17 cellular contexts compared by ENCODE assay signal in the genomic region with DNA sequence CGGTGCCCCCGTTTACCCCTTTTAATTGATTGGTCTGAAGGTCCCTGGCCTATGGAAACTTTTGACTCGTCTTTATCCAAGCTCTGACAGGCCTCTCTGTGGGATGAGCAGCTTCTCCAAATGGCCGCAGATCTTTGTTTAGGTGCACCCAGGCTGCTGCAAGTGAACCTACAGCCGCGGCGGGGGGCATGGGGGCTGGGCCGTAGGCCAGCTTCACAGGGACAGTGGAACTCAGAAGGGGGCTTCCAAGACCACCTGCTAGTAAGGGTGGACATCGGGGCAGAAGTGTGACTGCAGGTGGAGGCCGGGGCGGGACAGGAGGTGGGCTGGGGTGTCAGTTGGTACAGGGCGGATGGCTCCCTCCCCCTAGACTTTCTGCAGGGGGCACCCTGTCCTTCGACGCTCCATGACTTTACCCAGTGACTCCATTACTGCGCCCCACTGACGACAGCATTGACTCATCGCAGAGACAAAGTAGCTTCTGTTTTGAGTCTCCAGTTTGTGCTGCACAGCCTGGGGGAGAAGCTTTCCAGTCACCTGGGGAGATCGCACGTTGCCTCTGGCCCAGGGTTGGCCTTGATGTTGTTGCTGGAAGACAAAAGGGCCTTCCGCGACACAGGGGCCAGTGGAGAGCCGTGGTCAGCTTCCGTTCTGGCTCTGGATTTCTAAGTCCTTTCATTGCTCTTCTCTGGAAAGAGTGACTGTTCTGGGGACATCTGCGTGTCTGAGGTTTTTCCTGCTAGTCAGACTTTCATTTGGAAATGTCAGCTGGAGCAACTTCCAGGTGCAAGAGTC.
A peak's percentile ranks its signal among the peaks of the same experiment; 100 is the strongest.
DNase-seq lines count a peak whose midpoint lies in the region; ATAC-seq and TF ChIP-seq lines count a peak whose summit lies in the region.
"Had no signal": no experiment of that assay in that cellular context is flagged by ENCODE, and none has a peak within 500 bp of the region (broad histone marks: within the 10 kb centered on the region; RNA-seq: fewer than 3 reads in every experiment).

No MANE protein-coding gene starts in this region.

- no peak overlapping the region for H2BK120ac ChIP-seq in trophoblast cell (ENCODE audit: insufficient read depth, low read length, poor library complexity)

- no peak overlapping the region for H3K14ac ChIP-seq in trophoblast cell (ENCODE audit: low read length)

- no peaks in the 10 kb centered on the region for H3F3A ChIP-seq in SK-N-SH (replicated peaks; ENCODE audit: insufficient read depth)

- 76% methylated on average over 22 of the region's 24 CpGs for WGBS in SK-N-SH (ENCODE audit: low lambda C conversion rate)
- no CpG with 5 or more reads among the region's 24 CpGs for WGBS in trophoblast cell (ENCODE audit: extremely low coverage, insufficient coverage, insufficient read length)

- ATAC-seq in SK-N-SH treated with all-trans-retinoic acid at 6 μM for 48 hours, result no peak
- ATAC-seq: GM23338, HepG2 had no signal

- no peaks in the 10 kb centered on the region for H3K27me3 ChIP-seq in SK-N-SH (ENCODE audit: insufficient read depth)
- no peaks in the 10 kb centered on the region for H3K27me3 ChIP-seq in trophoblast cell (ENCODE audit: insufficient read depth, low read length)
- H3K27me3 ChIP-seq: BLaER1 had no signal

- TF ChIP-seq EP300 in SK-N-SH (IDR thresholded peaks at IDR 0.05; ENCODE audit: borderline replicate concordance in 1 of 2, low read depth in 1 of 2, low read length in 1 of 2), result no peak

- no peak for TF ChIP-seq RAD21 in SK-N-SH (IDR thresholded peaks at IDR 0.05; ENCODE audit: low read length)

- H3K4me3 ChIP-seq in SK-N-SH (ENCODE audit: low read depth in 2 of 2, low read length in 1 of 2) (no peak overlapping the region), trophoblast cell (ENCODE audit: low read depth, low read length) (no peak overlapping the region)
- H3K4me3 ChIP-seq: BLaER1, GM23338 had no signal

- H3K4me3 Mint-ChIP-seq in chondrocyte (ENCODE audit: unreplicated experiment), result no peak overlapping the region
- H3K4me3 Mint-ChIP-seq in HFFc6, result no peak overlapping the region
- H3K4me3 Mint-ChIP-seq: CD8-positive, alpha-beta memory T cell; GM23338 had no signal

- no peaks in the 10 kb centered on the region for H3K36me3 ChIP-seq in SK-N-SH (replicated peaks in 1 of 2; ENCODE audit: control insufficient read depth in 1 of 2, insufficient read depth in 2 of 2, low read length in 1 of 2)
- H3K36me3 ChIP-seq in trophoblast cell (ENCODE audit: control insufficient read depth in 1 of 2, insufficient read depth in 2 of 2, low read length in 2 of 2), result no peaks in the 10 kb centered on the region
- H3K36me3 ChIP-seq: BLaER1 had no signal

- H3K27ac Mint-ChIP-seq in chondrocyte (ENCODE audit: unreplicated experiment) (no peak overlapping the region), HFFc6 (no peak overlapping the region)
- H3K27ac Mint-ChIP-seq: GM23338 had no signal

- no peaks in the 10 kb centered on the region for H3K9me2 ChIP-seq in SK-N-SH

- H3K4me1 ChIP-seq in SK-N-SH (ENCODE audit: control insufficient read depth in 1 of 2, insufficient read depth in 2 of 2, low read depth in 1 of 2, low read length in 1 of 2) (no peaks in the 10 kb centered on the region; a peak in 1 of 4 replicates), trophoblast cell (ENCODE audit: control insufficient read depth in 1 of 2, insufficient read depth in 2 of 2, low read length in 2 of 2) (peaks cover 5 to 15% of the 10 kb centered on the region in 2 experiments)

- H3K9ac ChIP-seq in SK-N-SH, result no peak overlapping the region
- H3K9ac ChIP-seq in trophoblast cell (ENCODE audit: low read length), result no peak overlapping the region
- H3K9ac ChIP-seq: BLaER1 had no signal

- H3K27ac ChIP-seq in SK-N-SH (ENCODE audit: low read depth in 2 of 2, low read length in 1 of 2) (no peak overlapping the region), trophoblast cell (ENCODE audit: low read depth, low read length) (peak overlapping the region; percentile 2)
- H3K27ac ChIP-seq: BLaER1 had no signal

- no peaks in the 10 kb centered on the region for H4K20me1 ChIP-seq in SK-N-SH (ENCODE audit: insufficient read depth)
- H4K20me1 ChIP-seq: BLaER1 had no signal

- CTCF ChIA-PET in SK-N-SH (lab: Yijun Ruan, JAX), result interaction anchor here (1.2 kb wide), 2 partner anchors 10 to 17 kb away, joined by 3 to 4 read pairs; no protein-coding TSS in a partner anchor

- TF ChIP-seq CTCF in SK-N-SH (IDR thresholded peaks at IDR 0.05) (no peak), chondrocyte (IDR thresholded peaks at IDR 0.05) (no peak), HFFc6 (IDR thresholded peaks at IDR 0.05) (no peak)

- H3K4me2 ChIP-seq in SK-N-SH (no peak overlapping the region), trophoblast cell (ENCODE audit: low read length) (no peak overlapping the region)
- H3K4me2 ChIP-seq: BLaER1, GM23338 had no signal

- no peaks in the 10 kb centered on the region for H3K79me1 ChIP-seq in trophoblast cell (ENCODE audit: low read length)

- H2AFZ ChIP-seq in SK-N-SH (ENCODE audit: low read depth) (no peak overlapping the region), trophoblast cell (ENCODE audit: insufficient read depth, low read length, poor library complexity) (no peak overlapping the region)
- H2AFZ ChIP-seq: GM23338 had no signal

- H3K4me1 Mint-ChIP-seq in chondrocyte (ENCODE audit: low read depth) (peaks cover 14% of the 10 kb centered on the region), HFFc6 (ENCODE audit: low read depth) (no peaks in the 10 kb centered on the region)
- H3K4me1 Mint-ChIP-seq: CD8-positive, alpha-beta memory T cell had no signal

- no peak overlapping the region for H2BK5ac ChIP-seq in trophoblast cell (ENCODE audit: low read depth, low read length, poor library complexity)

- H4K12ac ChIP-seq in trophoblast cell (ENCODE audit: low read depth, low read length), result no peak overlapping the region

- H3K18ac ChIP-seq in trophoblast cell (ENCODE audit: low read length), result no peak overlapping the region

- POLR2A ChIA-PET in SK-N-SH (lab: Yijun Ruan, JAX), result no interaction called here

- H3K27me3 Mint-ChIP-seq in chondrocyte (ENCODE audit: low read depth) (no peaks in the 10 kb centered on the region), HFFc6 (ENCODE audit: insufficient read depth) (no peaks in the 10 kb centered on the region; the same call in none of the 2 replicates)
- H3K27me3 Mint-ChIP-seq: CD8-positive, alpha-beta memory T cell had no signal

- peak; percentile 26 for DNase-seq in SK-N-SH
- peak; percentile 17 for DNase-seq in dermis blood vessel endothelial cell
- no peak for DNase-seq in trophoblast cell
- DNase-seq in NCI-H1694 treated with DMSO at 0.1 percent for 48 hours (lab: John Stamatoyannopoulos, UW), result no peak
- no peak for DNase-seq in chondrocyte (ENCODE audit: low spot score)
- no peak for DNase-seq in HFFc6
- DNase-seq: 8988T; AML-193; Caco-2; CD8-positive, alpha-beta memory T cell; DND-41; GDM1; H7 had no signal

- H3K36me3 Mint-ChIP-seq in chondrocyte (ENCODE audit: low read depth) (no peaks in the 10 kb centered on the region), HFFc6 (ENCODE audit: low read depth) (0 out of 2 replicates have a peak, but pooled peaks cover 5% of the 10 kb centered on the region)
- H3K36me3 Mint-ChIP-seq: CD8-positive, alpha-beta memory T cell had no signal

- H3K79me2 ChIP-seq in SK-N-SH (ENCODE audit: insufficient read depth) (no peaks in the 10 kb centered on the region), trophoblast cell (ENCODE audit: control insufficient read depth, insufficient read depth, low read length, poor library complexity) (no peaks in the 10 kb centered on the region)

- peak overlapping the region; percentile 45 for H4K91ac ChIP-seq in trophoblast cell (ENCODE audit: low read depth, low read length)

- H3K9me3 ChIP-seq in SK-N-SH (no peaks in the 10 kb centered on the region), trophoblast cell (ENCODE audit: insufficient read depth, low read depth, low read length) (peaks cover 4% of the 10 kb centered on the region)
- H3K9me3 ChIP-seq: BLaER1, Caco-2 had no signal

- peak overlapping the region; percentile 15 for H2BK12ac ChIP-seq in trophoblast cell (ENCODE audit: low read length)

- H3K23ac ChIP-seq in trophoblast cell (ENCODE audit: low read length), result no peak overlapping the region

- no peak overlapping the region for H2AK5ac ChIP-seq in trophoblast cell (ENCODE audit: low read length)

- H3K4ac ChIP-seq in trophoblast cell (ENCODE audit: low read depth, low read length), result no peak overlapping the region

- H3K9me3 Mint-ChIP-seq in chondrocyte (ENCODE audit: low read depth), result no peaks in the 10 kb centered on the region
- H3K9me3 Mint-ChIP-seq in HFFc6, result peaks cover 54% of the 10 kb centered on the region
- H3K9me3 Mint-ChIP-seq: CD8-positive, alpha-beta memory T cell; GM23338 had no signal

- no peak overlapping the region for H4K8ac ChIP-seq in trophoblast cell (ENCODE audit: low read depth, low read length)

TF ChIP-seq in SK-N-SH, 30 proteins besides CTCF, POLR2A, EP300 and RAD21 (continues in another document):
- TF ChIP-seq RCOR1 (IDR thresholded peaks at IDR 0.05; ENCODE audit: low read length), result no peak
- TF ChIP-seq EZH2phosphoT487 (IDR thresholded peaks at IDR 0.05; ENCODE audit: borderline replicate concordance, low read depth), result no peak
- no peak for TF ChIP-seq TEAD4 (IDR thresholded peaks at IDR 0.05; ENCODE audit: borderline replicate concordance, insufficient read depth)
- no peak for TF ChIP-seq FOXJ3 (CRISPR knock-in tag; IDR thresholded peaks at IDR 0.05)
- no peak for TF ChIP-seq CHD2 (IDR thresholded peaks at IDR 0.05; ENCODE audit: low read length, partially characterized antibody)
- TF ChIP-seq TAF1 (IDR thresholded peaks at IDR 0.05; ENCODE audit: borderline replicate concordance, low read depth, low read length), result no peak
- no peak for TF ChIP-seq JUND (IDR thresholded peaks at IDR 0.05)
- no peak for TF ChIP-seq FOXM1 (IDR thresholded peaks at IDR 0.05; ENCODE audit: low read depth)
- TF ChIP-seq MEF2A (IDR thresholded peaks at IDR 0.05; ENCODE audit: borderline replicate concordance, low read depth), result no peak
- TF ChIP-seq YY1 (IDR thresholded peaks at IDR 0.05; ENCODE audit: low read depth), result no peak

TF ChIP-seq in SK-N-SH treated with all-trans-retinoic acid at 6 μM for 48 hours, 23 proteins besides CTCF, POLR2A, EP300 and RAD21 (continues in another document):
- TF ChIP-seq, protein P1, sequence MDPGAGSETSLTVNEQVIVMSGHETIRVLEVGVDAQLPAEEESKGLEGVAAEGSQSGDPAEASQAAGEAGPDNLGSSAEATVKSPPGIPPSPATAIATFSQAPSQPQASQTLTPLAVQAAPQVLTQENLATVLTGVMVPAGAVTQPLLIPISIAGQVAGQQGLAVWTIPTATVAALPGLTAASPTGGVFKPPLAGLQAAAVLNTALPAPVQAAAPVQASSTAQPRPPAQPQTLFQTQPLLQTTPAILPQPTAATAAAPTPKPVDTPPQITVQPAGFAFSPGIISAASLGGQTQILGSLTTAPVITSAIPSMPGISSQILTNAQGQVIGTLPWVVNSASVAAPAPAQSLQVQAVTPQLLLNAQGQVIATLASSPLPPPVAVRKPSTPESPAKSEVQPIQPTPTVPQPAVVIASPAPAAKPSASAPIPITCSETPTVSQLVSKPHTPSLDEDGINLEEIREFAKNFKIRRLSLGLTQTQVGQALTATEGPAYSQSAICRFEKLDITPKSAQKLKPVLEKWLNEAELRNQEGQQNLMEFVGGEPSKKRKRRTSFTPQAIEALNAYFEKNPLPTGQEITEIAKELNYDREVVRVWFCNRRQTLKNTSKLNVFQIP (CRISPR knock-in tag; IDR thresholded peaks at IDR 0.05; ENCODE audit: borderline replicate concordance, low read depth), result no peak
- TF ChIP-seq PPARA (CRISPR knock-in tag; IDR thresholded peaks at IDR 0.05; ENCODE audit: borderline replicate concordance), result no peak
- no peak for TF ChIP-seq ZNF8 (CRISPR knock-in tag; IDR thresholded peaks at IDR 0.05)

Comparison
In these comparisons a context has a peak if more than half of its experiments do, and no peak if none do; other contexts are left out.
1. DNase-seq: peak in SK-N-SH (single experiment) and dermis blood vessel endothelial cell (single experiment); none in trophoblast cell (0 of 2), NCI-H1694 treated with DMSO at 0.1 percent for 48 hours (single experiment), chondrocyte (single experiment) and HFFc6 (single experiment).